ENCODE assay signal across 1 cellular context in the genomic region with DNA sequence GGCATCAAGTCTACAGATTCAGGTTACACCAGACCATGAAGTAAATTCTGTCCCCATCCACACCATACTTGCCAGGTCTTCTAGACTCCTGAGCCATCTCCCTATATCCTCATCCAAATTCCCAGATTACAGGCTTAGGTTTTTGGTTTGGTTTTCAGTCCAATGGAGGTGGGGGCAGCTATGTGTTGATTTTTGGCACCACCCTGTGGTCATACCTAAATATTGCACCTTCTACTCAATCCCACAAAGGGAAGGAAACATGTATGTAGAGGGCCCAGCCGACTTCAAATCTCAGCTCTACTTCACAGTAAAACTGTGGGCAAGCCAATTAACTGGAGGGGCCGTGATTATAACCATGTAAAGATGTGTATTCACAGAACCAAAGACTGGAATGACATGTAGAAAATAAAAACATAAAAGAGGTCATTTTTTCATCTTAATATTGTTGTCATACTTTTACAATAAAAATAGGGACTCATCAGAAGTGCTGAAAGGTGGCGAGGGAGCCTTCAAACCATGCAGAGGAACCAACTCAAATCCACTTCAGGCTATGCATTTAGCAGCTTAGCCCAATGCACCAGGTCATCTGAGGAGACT.
TF ChIP-seq lines count a peak whose summit lies in the region.

No MANE protein-coding gene starts in this region.

TF ChIP-seq in GM23338, 12 proteins besides CTCF, POLR2A, EP300 and RAD21 (continued from another document):
- TF ChIP-seq, protein P1, sequence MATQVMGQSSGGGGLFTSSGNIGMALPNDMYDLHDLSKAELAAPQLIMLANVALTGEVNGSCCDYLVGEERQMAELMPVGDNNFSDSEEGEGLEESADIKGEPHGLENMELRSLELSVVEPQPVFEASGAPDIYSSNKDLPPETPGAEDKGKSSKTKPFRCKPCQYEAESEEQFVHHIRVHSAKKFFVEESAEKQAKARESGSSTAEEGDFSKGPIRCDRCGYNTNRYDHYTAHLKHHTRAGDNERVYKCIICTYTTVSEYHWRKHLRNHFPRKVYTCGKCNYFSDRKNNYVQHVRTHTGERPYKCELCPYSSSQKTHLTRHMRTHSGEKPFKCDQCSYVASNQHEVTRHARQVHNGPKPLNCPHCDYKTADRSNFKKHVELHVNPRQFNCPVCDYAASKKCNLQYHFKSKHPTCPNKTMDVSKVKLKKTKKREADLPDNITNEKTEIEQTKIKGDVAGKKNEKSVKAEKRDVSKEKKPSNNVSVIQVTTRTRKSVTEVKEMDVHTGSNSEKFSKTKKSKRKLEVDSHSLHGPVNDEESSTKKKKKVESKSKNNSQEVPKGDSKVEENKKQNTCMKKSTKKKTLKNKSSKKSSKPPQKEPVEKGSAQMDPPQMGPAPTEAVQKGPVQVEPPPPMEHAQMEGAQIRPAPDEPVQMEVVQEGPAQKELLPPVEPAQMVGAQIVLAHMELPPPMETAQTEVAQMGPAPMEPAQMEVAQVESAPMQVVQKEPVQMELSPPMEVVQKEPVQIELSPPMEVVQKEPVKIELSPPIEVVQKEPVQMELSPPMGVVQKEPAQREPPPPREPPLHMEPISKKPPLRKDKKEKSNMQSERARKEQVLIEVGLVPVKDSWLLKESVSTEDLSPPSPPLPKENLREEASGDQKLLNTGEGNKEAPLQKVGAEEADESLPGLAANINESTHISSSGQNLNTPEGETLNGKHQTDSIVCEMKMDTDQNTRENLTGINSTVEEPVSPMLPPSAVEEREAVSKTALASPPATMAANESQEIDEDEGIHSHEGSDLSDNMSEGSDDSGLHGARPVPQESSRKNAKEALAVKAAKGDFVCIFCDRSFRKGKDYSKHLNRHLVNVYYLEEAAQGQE (IDR thresholded peaks at IDR 0.05; ENCODE audit: unreplicated experiment): no peak
- TF ChIP-seq JUNB (IDR thresholded peaks at IDR 0.05; ENCODE audit: unreplicated experiment): no peak
- no peak for TF ChIP-seq NANOG (IDR thresholded peaks at IDR 0.05; ENCODE audit: borderline replicate concordance)
- TF ChIP-seq STAT1 (IDR thresholded peaks at IDR 0.05; ENCODE audit: unreplicated experiment): no peak
